ENCODE assay signal across 8 cellular contexts in the genomic region with DNA sequence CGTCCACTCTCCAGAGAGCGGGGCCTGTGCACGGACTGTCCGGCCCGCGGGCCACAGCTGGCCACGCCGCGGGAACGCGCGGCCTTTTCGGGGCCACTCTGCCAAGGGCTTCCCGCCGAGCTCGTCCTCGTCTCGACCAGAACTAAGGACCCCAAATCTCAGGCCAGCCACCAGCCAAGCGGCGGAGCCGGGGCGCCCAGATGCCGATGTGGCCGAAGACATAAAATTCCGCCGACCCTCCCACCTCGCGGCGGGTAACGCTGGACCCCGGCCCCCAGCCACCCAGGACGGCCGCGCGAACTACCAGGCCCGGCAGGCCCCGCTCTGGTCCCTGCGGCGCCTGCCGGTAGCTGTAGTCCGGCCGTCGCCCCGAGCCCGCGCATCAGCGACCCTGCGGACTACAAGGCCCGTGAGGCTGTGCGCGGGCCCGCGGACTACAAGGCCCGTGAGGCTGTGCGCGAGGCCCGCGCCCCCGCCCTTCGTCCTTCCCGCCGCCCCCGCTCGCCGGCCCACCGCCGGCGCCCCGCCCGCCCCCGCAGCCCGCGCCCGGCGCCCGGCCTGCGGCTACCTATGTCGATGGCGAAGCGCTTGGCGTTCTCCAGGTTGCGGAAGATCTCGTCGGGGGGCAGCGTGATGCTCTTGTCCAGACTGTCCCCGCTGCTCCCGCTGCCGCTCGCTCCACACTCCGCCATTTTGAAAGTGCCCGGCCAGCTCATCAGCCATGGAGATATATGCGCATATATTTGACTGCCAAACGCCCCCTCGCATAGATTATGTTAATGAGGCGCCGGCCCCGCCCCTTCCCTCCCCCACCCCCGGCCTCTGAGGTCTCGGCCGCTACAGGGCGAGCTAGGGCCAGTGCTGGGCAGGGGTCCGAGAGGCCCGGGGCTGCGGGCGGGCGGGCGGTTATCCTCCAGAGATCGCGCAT. TPM values are rescaled to one million over a fixed set of nuclear protein-coding genes. Genes with fewer than 3 reads are reported as not detected.
DNase-seq lines count a peak whose midpoint lies in the region; ATAC-seq and TF ChIP-seq lines count a peak whose summit lies in the region.

PANK4 (minus strand) TSS at position 701 of the 928 bp plus-strand sequence; CDS start at position 692, 9 bp downstream.

- peak; percentile 76 to 88 (median 86) for DNase-seq in CD4-positive, alpha-beta T cell
- DNase-seq in NOMO-1 treated with DMSO at 0.1 percent for 48 hours (lab: John Stamatoyannopoulos, UW; ENCODE audit: unreplicated experiment) (peak; percentile 88), mesendoderm (peak; percentile 97)
- peak; percentile 70 to 79 for DNase-seq in activated CD8-positive, alpha-beta memory T cell treated with anti-CD3 and anti-CD28 coated beads for 4 hours (ENCODE audit: low read depth in 2 of 2)
- peak; percentile 83 to 84 (median 84) for DNase-seq in effector memory CD8-positive, alpha-beta T cell
- DNase-seq in stimulated activated CD8-positive, alpha-beta memory T cell treated with anti-CD3 and anti-CD28 coated beads, Interleukin-12 subunit alpha, Interleukin-12 subunit beta, amount 100 ng/mL, for 4 hours (ENCODE audit: low read depth), result peak; percentile 85

- WGBS in mesendoderm (ENCODE audit: extremely low coverage, insufficient coverage, low lambda C conversion rate), result no CpG with 5 or more reads among the region's 109 CpGs

- TF ChIP-seq CTCF in CD4-positive, alpha-beta T cell (IDR thresholded peaks at IDR 0.05), result no peak

- CTCF ChIA-PET in CD4-positive, alpha-beta T cell (lab: Charles Lee), result interaction anchor here (0.8 to 4.2 kb wide), 4 partner anchors 21 to 60 kb away, joined by 3 to 37 read pairs (median 4); no protein-coding TSS in a partner anchor

- H3K36me3 Mint-ChIP-seq in CD4-positive, alpha-beta T cell (ENCODE audit: low read depth), result peaks cover 28% of the 10 kb centered on the region
- peaks cover 32% of the 10 kb centered on the region for H3K36me3 Mint-ChIP-seq in effector memory CD8-positive, alpha-beta T cell (ENCODE audit: insufficient read depth)

- H3K9me3 Mint-ChIP-seq in CD4-positive, alpha-beta T cell, result no peaks in the 10 kb centered on the region
- no peaks in the 10 kb centered on the region for H3K9me3 Mint-ChIP-seq in effector memory CD8-positive, alpha-beta T cell

- intact Hi-C loops in CD4-positive, alpha-beta T cell (cut with DNase I, micrococcal nuclease), result loop anchor here (1.0 to 10.0 kb wide), 10 partner anchors 21 to 1249 kb away; partner anchors contain the start of genes PEX10 (in 2 of the 2), PRXL2B (in 2 of the 2), MORN1 (in 1 of the 2) and RER1 (in 1 of the 2)

- no peak within 1 kb of the TSS for H2BK5ac ChIP-seq in mesendoderm (ENCODE audit: low read length)

- peak within 1 kb of the TSS; percentile 97 for H3K18ac ChIP-seq in mesendoderm (ENCODE audit: low read length)

- peaks cover 36% of the 10 kb centered on the region for H3K79me2 ChIP-seq in mesendoderm (ENCODE audit: control insufficient read depth, insufficient read depth, low read length)

- H3K4me3 ChIP-seq in mesendoderm (ENCODE audit: low read length), result peak within 1 kb of the TSS; percentile 93

- H3K27ac Mint-ChIP-seq in CD4-positive, alpha-beta T cell, result peak within 1 kb of the TSS; percentile 91
- peak within 1 kb of the TSS; percentile 85 to 94 for H3K27ac Mint-ChIP-seq in effector memory CD8-positive, alpha-beta T cell

- H3K27ac ChIP-seq in CD4-positive, alpha-beta T cell (ENCODE audit: low read depth, low read length), result peak within 1 kb of the TSS; percentile 76
- H3K27ac ChIP-seq in mesendoderm (ENCODE audit: low read depth, low read length), result no peak within 1 kb of the TSS

- peak within 1 kb of the TSS; percentile 96 for H3K56ac ChIP-seq in mesendoderm (ENCODE audit: low read length)

- peak within 1 kb of the TSS; percentile 59 for H3K23ac ChIP-seq in mesendoderm (ENCODE audit: low read length)

- peak within 1 kb of the TSS; percentile 84 for H3K4me2 ChIP-seq in mesendoderm (ENCODE audit: low read length)

- peaks cover 6% of the 10 kb centered on the region for H3K4me1 ChIP-seq in mesendoderm (ENCODE audit: control insufficient read depth, low read depth, low read length)

- peaks cover 55% of the 10 kb centered on the region for H3K4me1 Mint-ChIP-seq in CD4-positive, alpha-beta T cell (ENCODE audit: low read depth)
- peaks cover 33 to 34% of the 10 kb centered on the region in 2 donors for H3K4me1 Mint-ChIP-seq in effector memory CD8-positive, alpha-beta T cell (ENCODE audit: low read depth in 2 of 2)

- H3K4ac ChIP-seq in mesendoderm (ENCODE audit: low read depth, low read length), result peak within 1 kb of the TSS; percentile 71

- H2BK120ac ChIP-seq in mesendoderm (ENCODE audit: low read depth, low read length), result no peak within 1 kb of the TSS

- peak; percentile 89 for ATAC-seq in CD4-positive, alpha-beta T cell (ENCODE audit: poor library complexity)
- ATAC-seq in GM19372 (IDR thresholded peaks at IDR 0.05; ENCODE audit: low read depth, unreplicated experiment) (peak; percentile 83), HG03521 (IDR thresholded peaks at IDR 0.05; ENCODE audit: unreplicated experiment) (peak; percentile 87)
- peak; percentile 87 for ATAC-seq in effector memory CD8-positive, alpha-beta T cell (replicated peaks)

- H3K4me3 Mint-ChIP-seq in CD4-positive, alpha-beta T cell, result peak within 1 kb of the TSS; percentile 90
- H3K4me3 Mint-ChIP-seq in effector memory CD8-positive, alpha-beta T cell, result peak within 1 kb of the TSS; percentile 92 to 93

- peak within 1 kb of the TSS; percentile 30 for H2AK5ac ChIP-seq in mesendoderm (ENCODE audit: low read length)

- H2BK15ac ChIP-seq in mesendoderm (replicated peaks; ENCODE audit: low read depth), result no peak within 1 kb of the TSS

- H3K36me3 ChIP-seq in mesendoderm (ENCODE audit: control insufficient read depth, insufficient read depth, low read length), result no peaks in the 10 kb centered on the region

- peaks cover 23% of the 10 kb centered on the region for H3K27me3 ChIP-seq in CD4-positive, alpha-beta T cell (ENCODE audit: control insufficient read depth, insufficient read depth, low read length)
- H3K27me3 ChIP-seq in mesendoderm (ENCODE audit: insufficient read depth, low read length, poor library complexity), result peaks cover 20% of the 10 kb centered on the region

- no peak within 1 kb of the TSS for H4K8ac ChIP-seq in mesendoderm (ENCODE audit: low read depth, low read length)

- no peak within 1 kb of the TSS for H4K5ac ChIP-seq in mesendoderm (ENCODE audit: low read length)

- no peaks in the 10 kb centered on the region for H3K9me3 ChIP-seq in CD4-positive, alpha-beta T cell (ENCODE audit: control insufficient read depth, low read length)

- H3K27me3 Mint-ChIP-seq in CD4-positive, alpha-beta T cell, result peaks cover 19% of the 10 kb centered on the region
- H3K27me3 Mint-ChIP-seq in effector memory CD8-positive, alpha-beta T cell, result peaks cover 4 to 22% of the 10 kb centered on the region in 2 donors

- POLR2A ChIA-PET in CD4-positive, alpha-beta T cell (lab: Charles Lee), result interaction anchor here (0.8 to 8.5 kb wide), 17 partner anchors 9 to 297 kb away, joined by 3 to 164 read pairs (median 6); partner anchors contain the start of genes MORN1, PEX10, PRXL2B and RER1

- peak within 1 kb of the TSS; percentile 96 for H3K9ac ChIP-seq in mesendoderm (ENCODE audit: low read length)

- peaks cover 26% of the 10 kb centered on the region for H3K79me1 ChIP-seq in mesendoderm (ENCODE audit: low read length)

RNA-seq across cellular contexts. Expression of gene PANK4, which starts in this region (rescaled TPM):
- 10 to 100 TPM; 42.9 to 47.0 TPM for total RNA-seq in CD4-positive, alpha-beta T cell
- polyA plus RNA-seq in mesendoderm (2013, experiment 1 of 2), result 9.4 TPM
- polyA plus RNA-seq in mesendoderm (2013, experiment 2 of 2), result 9.4 TPM
